ENCODE assay signal across 8 cellular contexts in genomic region chr13:21745307-21745706, GRCh38.
"Had no signal": no experiment of that assay in that cellular context is flagged by ENCODE, and none has a peak within 500 bp of the region (broad histone marks: within the 10 kb centered on the region; RNA-seq: fewer than 3 reads in every experiment).

No MANE protein-coding gene starts in this region.

- H3K4me3 ChIP-seq: GM12878 had no signal

- DNase-seq: GDM1, GF-D8 had no signal

- ATAC-seq: GM12878 had no signal

- FAIRE-seq: G401.6, GM12878, GM12891, GM12892, GM18507, GM19239 had no signal
